In the genomic region with DNA sequence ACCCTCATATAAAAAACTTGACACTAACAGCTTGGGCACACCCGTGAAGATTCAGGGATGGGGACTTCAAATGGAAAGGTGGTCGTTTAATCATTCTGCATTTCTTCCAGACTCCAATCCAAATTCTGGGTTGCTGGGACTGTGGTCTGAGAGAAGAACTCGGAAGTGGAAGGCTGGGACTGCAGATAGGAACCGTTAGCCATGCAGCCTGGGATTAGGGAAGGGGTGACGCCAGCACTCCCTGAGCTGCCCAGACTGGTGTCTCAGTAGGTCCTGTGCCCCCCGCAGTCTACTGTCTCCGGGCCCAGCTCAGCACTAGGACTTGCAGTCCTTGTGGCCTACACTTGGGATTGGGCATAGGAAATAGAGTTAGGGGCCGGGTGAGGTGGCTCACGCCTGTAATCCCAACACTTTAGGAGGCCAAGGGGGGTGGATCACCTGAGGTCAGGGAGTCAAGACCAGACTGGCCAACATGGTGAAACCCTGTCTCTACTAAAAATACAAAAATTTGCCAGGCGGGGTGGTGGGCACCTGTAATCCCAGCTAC, we compare ENCODE assay signal across 8 cellular contexts. TPM values are rescaled to one million over a fixed set of nuclear protein-coding genes. Genes with fewer than 3 reads are reported as not detected.
DNase-seq lines count a peak whose midpoint lies in the region; ATAC-seq and TF ChIP-seq lines count a peak whose summit lies in the region.

No MANE protein-coding gene starts in this region.

- H3K27ac ChIP-seq in SK-N-SH (ENCODE audit: low read depth in 2 of 2, low read length in 1 of 2): peak overlapping the region; percentile 88 to 90
- peak overlapping the region in 4 of 5 donors; percentile 59 to 98 (median 84) for H3K27ac ChIP-seq in adrenal gland
- peak overlapping the region; percentile 89 to 96 for H3K27ac ChIP-seq in thoracic aorta

- peak overlapping the region; percentile 99 for H3K4me2 ChIP-seq in SK-N-SH

- no peak for TF ChIP-seq RAD21 in SK-N-SH (IDR thresholded peaks at IDR 0.05; ENCODE audit: low read length)

- peaks cover 21% of the 10 kb centered on the region for H4K20me1 ChIP-seq in SK-N-SH (ENCODE audit: insufficient read depth)

- H3F3A ChIP-seq in SK-N-SH (replicated peaks; ENCODE audit: insufficient read depth): peaks cover 45% of the 10 kb centered on the region

- peaks cover 68% of the 10 kb centered on the region for H3K79me2 ChIP-seq in SK-N-SH (ENCODE audit: insufficient read depth)

- CTCF ChIA-PET in SK-N-SH (lab: Yijun Ruan, JAX): interaction anchor here (0.8 to 5.5 kb wide), 3 partner anchors 12 to 94 kb away, joined by 4 to 23 read pairs (median 9); no protein-coding TSS in a partner anchor

- WGBS in SK-N-SH (ENCODE audit: low lambda C conversion rate): 68% methylated on average over 8 of the region's 10 CpGs
- 36 to 45% (median 42%) methylated on average over 9 to 10 of the region's 10 CpGs for WGBS in adrenal gland, 4 donors

- peak overlapping the region; percentile 85 to 86 for H3K4me3 ChIP-seq in SK-N-SH (ENCODE audit: low read depth in 2 of 2, low read length in 1 of 2)
- H3K4me3 ChIP-seq in adrenal gland: peak overlapping the region in 1 of 4 donors; percentile 92
- H3K4me3 ChIP-seq in thoracic aorta: peak overlapping the region; percentile 92

- TF ChIP-seq POLR2A in adrenal gland (IDR thresholded peaks at IDR 0.05): no peak

- peaks cover 22 to 31% of the 10 kb centered on the region in 2 experiments; a peak in 3 of 4 replicates for H3K4me1 ChIP-seq in SK-N-SH (ENCODE audit: control insufficient read depth in 1 of 2, insufficient read depth in 2 of 2, low read depth in 1 of 2, low read length in 1 of 2)
- peaks cover 18 to 69% of the 10 kb centered on the region in 2 donors for H3K4me1 ChIP-seq in adrenal gland (replicated peaks in 1 of 2)
- H3K4me1 ChIP-seq in thoracic aorta (ENCODE audit: control insufficient read depth in 1 of 2, low read depth in 2 of 2): peaks cover 21 to 46% of the 10 kb centered on the region in 2 donors

- TF ChIP-seq EP300 in SK-N-SH (IDR thresholded peaks at IDR 0.05; ENCODE audit: borderline replicate concordance in 1 of 2, low read depth in 1 of 2, low read length in 1 of 2): no peak

- H3K27me3 ChIP-seq in SK-N-SH (ENCODE audit: insufficient read depth): no peaks in the 10 kb centered on the region
- H3K27me3 ChIP-seq in adrenal gland: no peaks in the 10 kb centered on the region
- no peaks in the 10 kb centered on the region for H3K27me3 ChIP-seq in thoracic aorta (replicated peaks; ENCODE audit: insufficient read depth)

- ATAC-seq in SK-N-SH treated with all-trans-retinoic acid at 6 μM for 48 hours (no peak), thoracic aorta (ENCODE audit: insufficient number of reproducible peaks, low FRiP score, low read depth) (no peak), GM21423 (IDR thresholded peaks at IDR 0.05; ENCODE audit: unreplicated experiment) (no peak)

- DNase-seq in SK-N-SH: no peak
- DNase-seq in adrenal gland: no peak
- DNase-seq in left kidney (ENCODE audit: low read depth, low spot score): peak; percentile 25
- no peak for DNase-seq in thoracic aorta (ENCODE audit: low spot score)
- no peak for DNase-seq in D341Med (ENCODE audit: low spot score)
- no peak for DNase-seq in NCI-H1105 (lab: John Stamatoyannopoulos, UW)

- TF ChIP-seq CTCF in SK-N-SH (IDR thresholded peaks at IDR 0.05): no peak
- TF ChIP-seq CTCF in adrenal gland (IDR thresholded peaks at IDR 0.05): no peak
- TF ChIP-seq CTCF in thoracic aorta (IDR thresholded peaks at IDR 0.05): no peak

- H3K36me3 ChIP-seq in SK-N-SH (replicated peaks in 1 of 2; ENCODE audit: control insufficient read depth in 1 of 2, insufficient read depth in 2 of 2, low read length in 1 of 2) (peaks cover 21 to 32% of the 10 kb centered on the region in 2 experiments), adrenal gland (replicated peaks in 1 of 2) (peaks cover 0 to 22% of the 10 kb centered on the region in 2 donors), thoracic aorta (peaks cover 19% of the 10 kb centered on the region)

- H3K9me2 ChIP-seq in SK-N-SH: no peaks in the 10 kb centered on the region

- POLR2A ChIA-PET in SK-N-SH (lab: Yijun Ruan, JAX): interaction anchor here (1.8 to 2.1 kb wide), 2 partner anchors 58 to 78 kb away, joined by 3 to 5 read pairs; a partner anchor contains a TSS

- H3K9me3 ChIP-seq in SK-N-SH: no peaks in the 10 kb centered on the region
- H3K9me3 ChIP-seq in adrenal gland (replicated peaks in 1 of 3): no peaks in the 10 kb centered on the region
- H3K9me3 ChIP-seq in thoracic aorta: no peaks in the 10 kb centered on the region

- H2AFZ ChIP-seq in SK-N-SH (ENCODE audit: low read depth): 0 out of 2 replicates have a peak overlapping the region, but pooled peaks have one; percentile 15

- intact Hi-C loops in adrenal gland (cut with DNase I): loop anchor here in 1 of 2 donors (10.0 kb wide), 1 partner anchor 1678 kb away; a partner anchor contains a TSS

- peak overlapping the region; percentile 97 for H3K9ac ChIP-seq in SK-N-SH

TF ChIP-seq in SK-N-SH, 30 proteins besides CTCF, POLR2A, EP300 and RAD21 (continues in another document):
- TF ChIP-seq NRF1 (IDR thresholded peaks at IDR 0.05; ENCODE audit: low read depth, low read length): no peak
- TF ChIP-seq TCF12 (IDR thresholded peaks at IDR 0.05): no peak
- no peak for TF ChIP-seq NFIC (IDR thresholded peaks at IDR 0.05; ENCODE audit: borderline replicate concordance)
- TF ChIP-seq, protein P1, sequence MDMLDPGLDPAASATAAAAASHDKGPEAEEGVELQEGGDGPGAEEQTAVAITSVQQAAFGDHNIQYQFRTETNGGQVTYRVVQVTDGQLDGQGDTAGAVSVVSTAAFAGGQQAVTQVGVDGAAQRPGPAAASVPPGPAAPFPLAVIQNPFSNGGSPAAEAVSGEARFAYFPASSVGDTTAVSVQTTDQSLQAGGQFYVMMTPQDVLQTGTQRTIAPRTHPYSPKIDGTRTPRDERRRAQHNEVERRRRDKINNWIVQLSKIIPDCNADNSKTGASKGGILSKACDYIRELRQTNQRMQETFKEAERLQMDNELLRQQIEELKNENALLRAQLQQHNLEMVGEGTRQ (IDR thresholded peaks at IDR 0.05; ENCODE audit: borderline replicate concordance, low read depth, low read length): no peak
- TF ChIP-seq, protein P2, sequence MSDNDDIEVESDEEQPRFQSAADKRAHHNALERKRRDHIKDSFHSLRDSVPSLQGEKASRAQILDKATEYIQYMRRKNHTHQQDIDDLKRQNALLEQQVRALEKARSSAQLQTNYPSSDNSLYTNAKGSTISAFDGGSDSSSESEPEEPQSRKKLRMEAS (IDR thresholded peaks at IDR 0.05; ENCODE audit: low read depth): no peak

TF ChIP-seq in SK-N-SH treated with all-trans-retinoic acid at 6 μM for 48 hours, 23 proteins besides CTCF, POLR2A, EP300 and RAD21 (continues in another document):
- no peak for TF ChIP-seq BACH2 (CRISPR knock-in tag; IDR thresholded peaks at IDR 0.05; ENCODE audit: borderline replicate concordance)
- TF ChIP-seq SNAI2 (CRISPR knock-in tag; IDR thresholded peaks at IDR 0.05): no peak
- no peak for TF ChIP-seq ZNF70 (CRISPR knock-in tag; IDR thresholded peaks at IDR 0.05)
- TF ChIP-seq ZFP3 (CRISPR knock-in tag; IDR thresholded peaks at IDR 0.05): no peak
- TF ChIP-seq GLIS3 (CRISPR knock-in tag; IDR thresholded peaks at IDR 0.05): no peak
- TF ChIP-seq, protein P3, sequence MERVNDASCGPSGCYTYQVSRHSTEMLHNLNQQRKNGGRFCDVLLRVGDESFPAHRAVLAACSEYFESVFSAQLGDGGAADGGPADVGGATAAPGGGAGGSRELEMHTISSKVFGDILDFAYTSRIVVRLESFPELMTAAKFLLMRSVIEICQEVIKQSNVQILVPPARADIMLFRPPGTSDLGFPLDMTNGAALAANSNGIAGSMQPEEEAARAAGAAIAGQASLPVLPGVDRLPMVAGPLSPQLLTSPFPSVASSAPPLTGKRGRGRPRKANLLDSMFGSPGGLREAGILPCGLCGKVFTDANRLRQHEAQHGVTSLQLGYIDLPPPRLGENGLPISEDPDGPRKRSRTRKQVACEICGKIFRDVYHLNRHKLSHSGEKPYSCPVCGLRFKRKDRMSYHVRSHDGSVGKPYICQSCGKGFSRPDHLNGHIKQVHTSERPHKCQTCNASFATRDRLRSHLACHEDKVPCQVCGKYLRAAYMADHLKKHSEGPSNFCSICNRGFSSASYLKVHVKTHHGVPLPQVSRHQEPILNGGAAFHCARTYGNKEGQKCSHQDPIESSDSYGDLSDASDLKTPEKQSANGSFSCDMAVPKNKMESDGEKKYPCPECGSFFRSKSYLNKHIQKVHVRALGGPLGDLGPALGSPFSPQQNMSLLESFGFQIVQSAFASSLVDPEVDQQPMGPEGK (CRISPR knock-in tag; IDR thresholded peaks at IDR 0.05; ENCODE audit: borderline replicate concordance): no peak
- no peak for TF ChIP-seq OSR1 (CRISPR knock-in tag; IDR thresholded peaks at IDR 0.05)
- TF ChIP-seq RARB (CRISPR knock-in tag; IDR thresholded peaks at IDR 0.05): no peak

RNA-seq across cellular contexts. Expression of a gene that starts 0.5 kb away (rescaled TPM):
- 520 and 569 TPM in 2 replicates for polyA plus RNA-seq in SK-N-SH (2012; rRNA removed)
- 391 and 518 TPM in 2 replicates for polyA plus RNA-seq in SK-N-SH (2012; cell fraction: cytosol; rRNA removed)
- 233 and 286 TPM in 2 replicates for polyA plus RNA-seq in SK-N-SH (2012; cell fraction: nucleus; rRNA removed)
- total RNA-seq in adrenal gland: 100 to 1,000 TPM; 176 to 281 (median 217) TPM
- 100 to 1,000 TPM; 109 to 252 (median 146) TPM for polyA plus RNA-seq in adrenal gland
- total RNA-seq in thoracic aorta: 100 to 1,000 TPM; 222 to 251 TPM

RNA-seq across cellular contexts. Expression of a gene that starts 3.0 kb away (rescaled TPM):
- 16.0 and 19.5 TPM in 2 replicates for polyA plus RNA-seq in SK-N-SH (2012; rRNA removed)
- polyA plus RNA-seq in SK-N-SH (2012; cell fraction: cytosol; rRNA removed): 4.2 and 5.4 TPM in 2 replicates
- polyA plus RNA-seq in SK-N-SH (2012; cell fraction: nucleus; rRNA removed): 143 and 155 TPM in 2 replicates
- 10 to 100 TPM in 2 of 8 donors, 1 to 10 TPM in 6; 3.0 to 16.7 (median 5.8) TPM for total RNA-seq in adrenal gland
- 10 to 100 TPM in 2 of 3 donors, 1 to 10 TPM in 1; 3.6 to 24.5 (median 16.8) TPM for polyA plus RNA-seq in adrenal gland
- 10 to 100 TPM in 1 of 2 donors, 1 to 10 TPM in 1; 5.7 to 10.5 TPM for total RNA-seq in thoracic aorta

RNA-seq across cellular contexts. Expression of a gene that starts 7.7 kb away (rescaled TPM):
- polyA plus RNA-seq in SK-N-SH (2012; rRNA removed) (147 and 180 TPM in 2 replicates), adrenal gland (100 to 1,000 TPM in 2 of 3 donors, 1 to 10 TPM in 1; 6.4 to 202 (median 138) TPM)
- 91.7 and 126 TPM in 2 replicates for polyA plus RNA-seq in SK-N-SH (2012; cell fraction: cytosol; rRNA removed)
- 130 and 185 TPM in 2 replicates for polyA plus RNA-seq in SK-N-SH (2012; cell fraction: nucleus; rRNA removed)
- total RNA-seq in adrenal gland (10 to 100 TPM; 21.1 to 52.7 (median 33.1) TPM), thoracic aorta (100 to 1,000 TPM; 136 TPM)

RNA-seq across cellular contexts. Expression of a gene that starts 13.7 kb away (rescaled TPM):
- polyA plus RNA-seq in SK-N-SH (2012; rRNA removed) (not detected in 2 replicates), adrenal gland (under 1 TPM in 2 of 3 donors, not detected in 1; 0.07 to 0.08 TPM)
- not detected in 2 replicates for polyA plus RNA-seq in SK-N-SH (2012; cell fraction: cytosol; rRNA removed)
- polyA plus RNA-seq in SK-N-SH (2012; cell fraction: nucleus; rRNA removed): not detected in 2 replicates
- total RNA-seq in adrenal gland (under 1 TPM in 1 of 8 donors, not detected in 7; 0.65 TPM), thoracic aorta (not detected)

RNA-seq across cellular contexts. Expression of a gene that starts 15.3 kb away (rescaled TPM):
- polyA plus RNA-seq in SK-N-SH (2012; rRNA removed) (0.08 TPM in 1 of 2 replicates, not detected in the other), adrenal gland (not detected)
- not detected in 2 replicates for polyA plus RNA-seq in SK-N-SH (2012; cell fraction: cytosol; rRNA removed)
- polyA plus RNA-seq in SK-N-SH (2012; cell fraction: nucleus; rRNA removed): 0.36 and 0.37 TPM in 2 replicates
- total RNA-seq in adrenal gland (not detected), thoracic aorta (not detected)
